In genomic region chr1:14937288-14937949, GRCh38 we compare ENCODE assay signal across 24 cellular contexts.
A peak's percentile ranks its signal among the peaks of the same experiment; 100 is the strongest.
DNase-seq lines count a peak whose midpoint lies in the region; ATAC-seq, FAIRE-seq and TF ChIP-seq lines count a peak whose summit lies in the region.
"Had no signal": no experiment of that assay in that cellular context is flagged by ENCODE, and none has a peak within 500 bp of the region (broad histone marks: within the 10 kb centered on the region; RNA-seq: fewer than 3 reads in every experiment).

No MANE protein-coding gene starts in this region.

- TF ChIP-seq POLR2A in IMR-90 (IDR thresholded peaks at IDR 0.05; ENCODE audit: low read depth, low read length) (no peak), GM12891 (IDR thresholded peaks at IDR 0.05; ENCODE audit: low read depth, low read length) (no peak)

- no peak overlapping the region for H2BK20ac ChIP-seq in IMR-90 (ENCODE audit: low read depth, low read length)

- no peak for TF ChIP-seq RAD21 in IMR-90 (IDR thresholded peaks at IDR 0.05; ENCODE audit: low read length)

- no peaks in the 10 kb centered on the region for H3K9me3 Mint-ChIP-seq in progenitor cell of endocrine pancreas (ENCODE audit: low read depth)
- H3K9me3 Mint-ChIP-seq: activated naive CD8-positive, alpha-beta T cell treated with anti-CD3 and anti-CD28 coated beads for 36 hours; activated T-helper 17 cell treated with anti-CD3 and anti-CD28 coated beads, Interleukin-2, amount 50 U/mL, for 72 hours; CD8-positive, alpha-beta memory T cell; effector memory CD8-positive, alpha-beta T cell; HFFc6 had no signal

- no peak overlapping the region for H3K56ac ChIP-seq in IMR-90 (ENCODE audit: extremely low read depth, insufficient read depth, low read length)

- CTCF ChIA-PET in IMR-90 (lab: Yijun Ruan, JAX) = no interaction called here

- WGBS in IMR-90 (ENCODE audit: extremely low coverage in 2 of 2, insufficient read length in 1 of 2), 2 experiments = 65% methylated on average over 4 of the region's 11 CpGs; no CpG with 5 or more reads in 1 of the 2 experiments

- no peak for TF ChIP-seq CTCF in IMR-90 (conservative IDR thresholded peaks at IDR 0.05; ENCODE audit: low read depth, low read length)
- TF ChIP-seq CTCF in fibroblast of villous mesenchyme (IDR thresholded peaks at IDR 0.05; ENCODE audit: insufficient read depth, low read depth, low read length) = no peak
- TF ChIP-seq CTCF in progenitor cell of endocrine pancreas (IDR thresholded peaks at IDR 0.05; ENCODE audit: unreplicated experiment) = no peak
- no peak for TF ChIP-seq CTCF in GM10266 (IDR thresholded peaks at IDR 0.05; ENCODE audit: control insufficient read depth, insufficient read depth, low read depth, missing control alignments)

- no peak overlapping the region for H3K27ac ChIP-seq in IMR-90 (ENCODE audit: insufficient read depth, low read length)
- H3K27ac ChIP-seq: esophagus muscularis mucosa, right atrium auricular region, SJSA1 had no signal

- ATAC-seq in IMR-90 (ENCODE audit: low read depth) (no peak), HG03520 (IDR thresholded peaks at IDR 0.05; ENCODE audit: unreplicated experiment) (no peak)
- ATAC-seq: activated T-helper 17 cell treated with anti-CD3 and anti-CD28 coated beads, Interleukin-2, amount 50 U/mL, for 72 hours; effector memory CD8-positive, alpha-beta T cell; GM12878; T-helper 17 cell had no signal

- 0 out of 2 replicates have a peak overlapping the region, but pooled peaks have one; percentile 0 for H4K91ac ChIP-seq in IMR-90 (ENCODE audit: insufficient read depth, low read depth, low read length)

- H3K36me3 ChIP-seq in IMR-90 (ENCODE audit: control insufficient read depth, insufficient read depth, low read length) = no peaks in the 10 kb centered on the region
- H3K36me3 ChIP-seq: esophagus muscularis mucosa, right atrium auricular region, SJSA1 had no signal

- no peaks in the 10 kb centered on the region for H3K9me3 ChIP-seq in IMR-90 (ENCODE audit: control insufficient read depth, insufficient read depth, low read length)
- H3K9me3 ChIP-seq: esophagus muscularis mucosa, right atrium auricular region, SJSA1 had no signal

- H3K18ac ChIP-seq in IMR-90 (ENCODE audit: low read depth, low read length) = peak overlapping the region; percentile 18; the same call in 1 of the 2 replicates

- H2BK15ac ChIP-seq in IMR-90 (ENCODE audit: low read depth, low read length) = no peak overlapping the region

- DNase-seq in IMR-90 = no peak
- peak; percentile 93 for DNase-seq in NCI-H446 treated with DMSO at 0.1 percent for 48 hours (lab: John Stamatoyannopoulos, UW)
- peak; percentile 63 for DNase-seq in fibroblast of villous mesenchyme (ENCODE audit: low read depth)
- DNase-seq in progenitor cell of endocrine pancreas (ENCODE audit: low spot score, unreplicated experiment) = no peak
- DNase-seq in stimulated activated CD8-positive, alpha-beta memory T cell treated with anti-CD3 and anti-CD28 coated beads, Interleukin-4, amount 100 ng/mL, for 48 hours = no peak
- no peak for DNase-seq in GM10266 (ENCODE audit: extremely low spot score)
- DNase-seq in GM12891 (ENCODE audit: insufficient read length, low spot score) = no peak
- DNase-seq: activated CD4-positive, alpha-beta T cell treated with anti-CD3 and anti-CD28 coated beads, Interleukin-2, amount 50 U/mL, for 1 hour; activated naive CD8-positive, alpha-beta T cell treated with anti-CD3 and anti-CD28 coated beads for 36 hours; CD8-positive, alpha-beta memory T cell; effector memory CD8-positive, alpha-beta T cell; HFFc6; kidney; MM.1S; NCI-H187; NCI-H345; T-helper 17 cell had no signal

- H3K4me2 ChIP-seq in IMR-90 (ENCODE audit: low read depth, low read length) = no peak overlapping the region

- H4K5ac ChIP-seq in IMR-90 (ENCODE audit: low read depth, low read length) = 0 out of 2 replicates have a peak overlapping the region, but pooled peaks have one; percentile 20

- no peak overlapping the region for H2BK5ac ChIP-seq in IMR-90 (ENCODE audit: low read depth, low read length, poor library complexity, severe bottlenecking)

- peaks cover 4% of the 10 kb centered on the region for H3K27me3 Mint-ChIP-seq in progenitor cell of endocrine pancreas
- H3K27me3 Mint-ChIP-seq: activated naive CD8-positive, alpha-beta T cell treated with anti-CD3 and anti-CD28 coated beads for 36 hours had no signal

- no peak overlapping the region for H3K4me3 Mint-ChIP-seq in progenitor cell of endocrine pancreas (ENCODE audit: low read depth)
- H3K4me3 Mint-ChIP-seq: activated naive CD8-positive, alpha-beta T cell treated with anti-CD3 and anti-CD28 coated beads for 36 hours; activated T-helper 17 cell treated with anti-CD3 and anti-CD28 coated beads, Interleukin-2, amount 50 U/mL, for 72 hours; CD8-positive, alpha-beta memory T cell; effector memory CD8-positive, alpha-beta T cell; HFFc6; T-helper 17 cell had no signal

- H4K20me1 ChIP-seq in IMR-90 (ENCODE audit: insufficient read depth, low read length) = no peaks in the 10 kb centered on the region; the same call in 1 of the 2 replicates

- H3K9ac ChIP-seq in IMR-90 (ENCODE audit: low read depth, low read length) = no peak overlapping the region

- H2AFZ ChIP-seq in IMR-90 (replicated peaks; ENCODE audit: low read length, poor library complexity) = no peak overlapping the region

- H3K4me1 ChIP-seq in IMR-90 (ENCODE audit: control insufficient read depth, insufficient read depth, low read length) = peaks cover 21% of the 10 kb centered on the region

- H3K4me3 ChIP-seq in IMR-90 (ENCODE audit: insufficient read depth, low read depth, low read length) = no peak overlapping the region
- H3K4me3 ChIP-seq in fibroblast of villous mesenchyme (ENCODE audit: low read depth, low read length) = no peak overlapping the region
- H3K4me3 ChIP-seq: esophagus muscularis mucosa, GM12878, right atrium auricular region, SJSA1 had no signal

- no peaks in the 10 kb centered on the region for H3K27me3 ChIP-seq in IMR-90 (ENCODE audit: control insufficient read depth, insufficient read depth, low read length)
- H3K27me3 ChIP-seq: esophagus muscularis mucosa, right atrium auricular region, SJSA1 had no signal

- no peak overlapping the region for H4K8ac ChIP-seq in IMR-90 (ENCODE audit: low read depth in 2 of 2, low read length in 2 of 2)

- no peak overlapping the region for H2BK120ac ChIP-seq in IMR-90 (ENCODE audit: low read depth, low read length)

- no peak overlapping the region for H3K14ac ChIP-seq in IMR-90 (replicated peaks; ENCODE audit: low read depth, low read length)

- dilution Hi-C loops in IMR-90 (cut with HindIII; ENCODE audit: low sequenced_read_pairs, unreplicated experiment) = no loop called here

- H3K23ac ChIP-seq in IMR-90 (ENCODE audit: low read depth, low read length) = no peak overlapping the region

- peak overlapping the region; percentile 24; the same call in 1 of the 2 replicates for H2AK5ac ChIP-seq in IMR-90 (ENCODE audit: low read depth, low read length)

- H3K4ac ChIP-seq in IMR-90 (ENCODE audit: low read depth, low read length) = no peak overlapping the region

- no peaks in the 10 kb centered on the region for H3K36me3 Mint-ChIP-seq in progenitor cell of endocrine pancreas (ENCODE audit: insufficient read depth)
- H3K36me3 Mint-ChIP-seq: activated naive CD8-positive, alpha-beta T cell treated with anti-CD3 and anti-CD28 coated beads for 36 hours; CD8-positive, alpha-beta memory T cell had no signal

- peak overlapping the region; percentile 5 for H3K27ac Mint-ChIP-seq in progenitor cell of endocrine pancreas
- H3K27ac Mint-ChIP-seq: activated naive CD8-positive, alpha-beta T cell treated with anti-CD3 and anti-CD28 coated beads for 36 hours; activated T-helper 17 cell treated with anti-CD3 and anti-CD28 coated beads, Interleukin-2, amount 50 U/mL, for 72 hours; effector memory CD8-positive, alpha-beta T cell; HFFc6; T-helper 17 cell had no signal

- peaks cover 23% of the 10 kb centered on the region for H3K9me1 ChIP-seq in IMR-90 (ENCODE audit: insufficient read depth, low read length)

- POLR2A ChIA-PET in IMR-90 (lab: Charles Lee; ENCODE audit: unreplicated experiment) = no interaction called here

- peaks cover 3% of the 10 kb centered on the region for H3K4me1 Mint-ChIP-seq in progenitor cell of endocrine pancreas (ENCODE audit: low read depth)
- H3K4me1 Mint-ChIP-seq: activated naive CD8-positive, alpha-beta T cell treated with anti-CD3 and anti-CD28 coated beads for 36 hours; activated T-helper 17 cell treated with anti-CD3 and anti-CD28 coated beads, Interleukin-2, amount 50 U/mL, for 72 hours; CD8-positive, alpha-beta memory T cell; T-helper 17 cell had no signal

- peak overlapping the region; percentile 15 for H2AK9ac ChIP-seq in IMR-90 (replicated peaks; ENCODE audit: low read depth, low read length, poor library complexity)

- intact Hi-C loops in IMR-90 (cut with micrococcal nuclease) = no loop called here

- in situ Hi-C loops in IMR-90 (cut with MboI; ENCODE audit: low sequenced_read_pairs) = loop anchor here (25.0 kb wide), 1 partner anchor 1175 kb away; no protein-coding TSS in a partner anchor

- BruUV-seq in IMR-90 (replicated peaks; lab: Mats Ljungman, UMichigan) = no TSS peak

- peaks cover 19 to 46% of the 10 kb centered on the region in 2 experiments for H3K79me1 ChIP-seq in IMR-90 (ENCODE audit: low read depth in 1 of 2, low read length in 2 of 2)

- no peak for FAIRE-seq in GM12891 (lab: Jason Lieb, UNC)
- FAIRE-seq: GM12878, kidney, RCC 7860 had no signal

TF ChIP-seq in IMR-90, 13 proteins besides CTCF, POLR2A, EP300 and RAD21 (continues in another document):
- TF ChIP-seq CHD1 (IDR thresholded peaks at IDR 0.05; ENCODE audit: low read depth, low read length) (no peak), MXI1 (IDR thresholded peaks at IDR 0.05; ENCODE audit: borderline replicate concordance, low read depth, low read length) (no peak), MAZ (IDR thresholded peaks at IDR 0.05; ENCODE audit: borderline replicate concordance, low read depth, low read length) (no peak), FOS (IDR thresholded peaks at IDR 0.05; ENCODE audit: low read depth, low read length) (no peak), SMC3 (IDR thresholded peaks at IDR 0.05; ENCODE audit: low read depth, low read length) (no peak), NFE2L2 (IDR thresholded peaks at IDR 0.05; ENCODE audit: low read depth, low read length) (no peak)

TF ChIP-seq in GM12891, 5 proteins besides CTCF, POLR2A, EP300 and RAD21:
- TF ChIP-seq SPI1 (IDR thresholded peaks at IDR 0.05; ENCODE audit: low read depth, low read length) = no peak
- no peak for TF ChIP-seq POLR2AphosphoS5 (IDR thresholded peaks at IDR 0.05; ENCODE audit: low read depth, low read length)
- TF ChIP-seq TAF1 (IDR thresholded peaks at IDR 0.05; ENCODE audit: low read depth, low read length) = no peak
- TF ChIP-seq PAX5 (IDR thresholded peaks at IDR 0.05; ENCODE audit: insufficient read depth, low read length, severe bottlenecking) = no peak
- no peak for TF ChIP-seq POU2F2 (IDR thresholded peaks at IDR 0.05; ENCODE audit: low read depth, low read length)
TF ChIP-seq in GM12891: peak in this region for 0.

Comparison
In these comparisons a context has a peak if more than half of its experiments do, and no peak if none do; other contexts are left out.
1. DNase-seq: peak in NCI-H446 treated with DMSO at 0.1 percent for 48 hours (single experiment) and fibroblast of villous mesenchyme (single experiment); none in IMR-90 (single experiment), progenitor cell of endocrine pancreas (single experiment), stimulated activated CD8-positive, alpha-beta memory T cell treated with anti-CD3 and anti-CD28 coated beads, Interleukin-4, amount 100 ng/mL, for 48 hours (single experiment), GM10266 (single experiment) and GM12891 (single experiment).